Comparison of ENCODE assay signal across 7 cellular contexts in the genomic region with DNA sequence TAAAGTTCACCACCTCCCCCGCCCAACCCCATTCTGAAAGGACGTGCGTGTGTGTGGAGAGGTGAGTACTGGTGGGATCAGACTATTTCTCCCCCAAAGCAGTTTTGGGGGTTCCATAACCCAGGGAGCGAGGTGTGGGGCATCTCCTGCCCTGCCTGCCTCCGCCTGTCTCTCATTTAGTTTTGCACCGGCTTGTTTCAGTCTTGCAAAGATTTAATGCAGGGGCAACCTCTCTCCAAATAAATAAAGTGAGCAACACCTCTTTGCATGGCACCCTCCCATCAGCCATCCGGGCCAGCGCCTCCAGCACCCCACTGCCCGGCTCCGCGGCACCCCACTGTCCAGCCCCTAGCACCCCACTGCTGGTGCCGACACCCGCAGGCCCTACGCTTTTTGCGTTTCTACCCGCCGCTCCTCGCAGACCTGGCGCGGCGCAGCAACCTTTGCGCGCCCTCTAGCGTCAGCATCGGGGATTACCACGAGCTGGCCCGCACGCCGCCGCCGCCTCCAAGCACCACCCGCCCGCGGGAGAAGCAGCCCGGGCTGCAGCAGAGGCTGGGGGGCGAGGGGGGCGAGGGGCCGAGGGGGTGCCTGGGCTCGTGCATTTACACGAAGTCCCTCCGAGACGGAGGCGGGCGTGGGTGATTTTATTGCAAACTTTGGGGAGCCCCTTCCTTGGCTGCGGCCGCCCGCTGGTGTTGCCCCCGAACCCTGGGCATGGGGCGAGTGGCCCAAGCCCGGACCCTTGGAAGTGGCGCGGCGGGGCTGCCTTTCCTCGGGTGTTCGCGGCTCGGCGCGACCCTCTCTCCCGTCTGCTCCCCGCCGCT. TPM values are rescaled to one million over a fixed set of nuclear protein-coding genes. Genes with fewer than 3 reads are reported as not detected.
A peak's percentile ranks its signal among the peaks of the same experiment; 100 is the strongest.
DNase-seq lines count a peak whose midpoint lies in the region; ATAC-seq and TF ChIP-seq lines count a peak whose summit lies in the region.

No MANE protein-coding gene starts in this region.

- H3K4me3 ChIP-seq in GM12864 (ENCODE audit: low read depth, low read length) = peak overlapping the region; percentile 33

- H3K36me3 Mint-ChIP-seq in activated CD8-positive, alpha-beta memory T cell treated with anti-CD3 and anti-CD28 coated beads, Interleukin-2, amount 10 ng/mL, durations not matched to agents 7 days and 5 days = no peaks in the 10 kb centered on the region
- H3K36me3 Mint-ChIP-seq in endothelial cell (ENCODE audit: low read depth, unreplicated experiment) = no peaks in the 10 kb centered on the region

- H3K9me3 Mint-ChIP-seq in activated CD8-positive, alpha-beta memory T cell treated with anti-CD3 and anti-CD28 coated beads, Interleukin-2, amount 10 ng/mL, durations not matched to agents 7 days and 5 days (ENCODE audit: low read depth) = no peaks in the 10 kb centered on the region
- no peaks in the 10 kb centered on the region for H3K9me3 Mint-ChIP-seq in endothelial cell (ENCODE audit: unreplicated experiment)

- TF ChIP-seq CTCF in GM12864 (IDR thresholded peaks at IDR 0.05; ENCODE audit: low read depth, low read length, missing control alignments) (peak; percentile 76), endothelial cell (IDR thresholded peaks at IDR 0.05; ENCODE audit: unreplicated experiment) (peak; percentile 99)

- no peak overlapping the region for H3K27ac Mint-ChIP-seq in activated CD8-positive, alpha-beta memory T cell treated with anti-CD3 and anti-CD28 coated beads, Interleukin-2, amount 10 ng/mL, durations not matched to agents 7 days and 5 days
- H3K27ac Mint-ChIP-seq in endothelial cell (ENCODE audit: unreplicated experiment) = no peak overlapping the region

- H3K4me1 Mint-ChIP-seq in activated CD8-positive, alpha-beta memory T cell treated with anti-CD3 and anti-CD28 coated beads, Interleukin-2, amount 10 ng/mL, durations not matched to agents 7 days and 5 days = peaks cover 8% of the 10 kb centered on the region
- H3K4me1 Mint-ChIP-seq in endothelial cell (ENCODE audit: unreplicated experiment) = no peaks in the 10 kb centered on the region

- peak; percentile 82 for ATAC-seq in HG02678 (IDR thresholded peaks at IDR 0.05; ENCODE audit: unreplicated experiment)
- ATAC-seq in activated CD8-positive, alpha-beta memory T cell treated with anti-CD3 and anti-CD28 coated beads, Interleukin-2, amount 10 ng/mL, durations not matched to agents 7 days and 5 days = peak; percentile 94

- H3K4me3 Mint-ChIP-seq in activated CD8-positive, alpha-beta memory T cell treated with anti-CD3 and anti-CD28 coated beads, Interleukin-2, amount 10 ng/mL, durations not matched to agents 7 days and 5 days = peak overlapping the region; percentile 41
- H3K4me3 Mint-ChIP-seq in endothelial cell (ENCODE audit: unreplicated experiment) = peak overlapping the region; percentile 80

- CTCF ChIA-PET in activated CD8-positive, alpha-beta memory T cell treated with anti-CD3 and anti-CD28 coated beads, Interleukin-2, amount 10 ng/mL, durations not matched to agents 7 days and 5 days (lab: Charles Lee) = interaction anchor here (0.6 to 2.2 kb wide), 35 partner anchors 12 to 688 kb away, joined by 3 to 15 read pairs (median 3); no protein-coding TSS in a partner anchor

- H3K27me3 Mint-ChIP-seq in activated CD8-positive, alpha-beta memory T cell treated with anti-CD3 and anti-CD28 coated beads, Interleukin-2, amount 10 ng/mL, durations not matched to agents 7 days and 5 days = peaks cover 69% of the 10 kb centered on the region
- H3K27me3 Mint-ChIP-seq in endothelial cell (ENCODE audit: unreplicated experiment) = no peaks in the 10 kb centered on the region

- DNase-seq in GM12864 (ENCODE audit: low read depth) (no peak), NCI-H345 treated with DMSO at 0.1 percent for 48 hours (lab: John Stamatoyannopoulos, UW; ENCODE audit: unreplicated experiment) (peak; percentile 66), endothelial cell (ENCODE audit: low spot score) (peak; percentile 86), middle frontal gyrus (ENCODE audit: extremely low spot score, low spot score) (peak; percentile 5)
- peak; percentile 76 for DNase-seq in activated CD8-positive, alpha-beta memory T cell treated with anti-CD3 and anti-CD28 coated beads, Interleukin-2, amount 10 ng/mL, durations not matched to agents 7 days and 5 days
- DNase-seq in stimulated activated CD8-positive, alpha-beta memory T cell treated with anti-CD3 and anti-CD28 coated beads, Interleukin-2, amount 100 ng/mL, for 48 hours (ENCODE audit: low read depth in 2 of 2) = peak; percentile 49 to 64

RNA-seq across cellular contexts. Expression of a gene that starts 55.8 kb away (rescaled TPM):
- 100 to 1,000 TPM in 1 of 2 experiments, 10 to 100 TPM in 1; 78.1 to 100 TPM for total RNA-seq in activated CD8-positive, alpha-beta memory T cell treated with anti-CD3 and anti-CD28 coated beads, Interleukin-2, amount 10 ng/mL, durations not matched to agents 7 days and 5 days
- 32.0 TPM for total RNA-seq in endothelial cell (ENCODE audit: unreplicated experiment)
